26 cellular contexts compared by ENCODE assay signal in the genomic region with DNA sequence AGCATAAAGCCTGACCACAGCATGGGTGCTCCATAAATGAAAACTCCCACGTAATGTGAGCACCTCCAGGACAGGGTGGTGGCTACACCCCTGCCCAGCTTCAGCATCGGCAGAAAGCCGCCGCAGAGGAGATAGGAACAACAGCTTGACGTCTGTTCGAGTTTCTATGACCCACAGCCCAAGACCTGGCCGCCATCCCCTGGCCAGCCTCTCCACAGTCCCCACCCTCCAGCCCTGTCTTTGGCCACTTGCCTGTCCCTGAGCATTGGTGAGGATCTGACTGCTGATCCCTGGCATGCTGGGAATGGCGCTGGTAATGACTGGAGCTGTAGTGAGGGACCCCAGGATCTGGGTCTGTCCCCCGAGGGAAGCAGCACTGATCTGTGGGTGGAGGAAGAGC.
"Had no signal": no experiment of that assay in that cellular context is flagged by ENCODE, and none has a peak within 500 bp of the region (broad histone marks: within the 10 kb centered on the region; RNA-seq: fewer than 3 reads in every experiment).

No MANE protein-coding gene starts in this region.

- H3K27me3 Mint-ChIP-seq: naive thymus-derived CD4-positive, alpha-beta T cell; progenitor cell of endocrine pancreas; stimulated activated memory B cell treated with anti-CD40 and anti-IgM and Interleukin-4, amounts not matched to agents 10 μg/mL and 1 μg/mL and 100 μg/mL, for 72 hours; type B pancreatic cell had no signal

- H3K4me1 ChIP-seq: colonic mucosa, esophagus muscularis mucosa, foreskin keratinocyte, gastroesophageal sphincter, pancreas, spleen, testis, tibial artery had no signal

- ATAC-seq: foreskin keratinocyte; left lobe of liver; naive thymus-derived CD4-positive, alpha-beta T cell; pancreas; stimulated activated memory B cell treated with anti-CD40 and anti-IgM and Interleukin-4, amounts not matched to agents 10 μg/mL and 1 μg/mL and 100 μg/mL, for 72 hours; stimulated activated naive CD8-positive, alpha-beta T cell treated with anti-CD3 and anti-CD28 coated beads, Interleukin-15, Interleukin-2, amounts not matched to agents 100 U/mL and 50 U/mL, for 24 hours had no signal

- H3K9me3 Mint-ChIP-seq: dendritic cell treated with granulocyte-macrophage colony-stimulating factor and Interleukin-4, amounts not matched to agents 40 ng/mL and 50 ng/mL, for 4 days; nephron; stimulated activated memory B cell treated with anti-CD40 and anti-IgM and Interleukin-4, amounts not matched to agents 10 μg/mL and 1 μg/mL and 100 μg/mL, for 72 hours; type B pancreatic cell had no signal

- DNase-seq: colonic mucosa; effector CD8-positive, alpha-beta T cell; endodermal cell; foreskin keratinocyte; heart right ventricle; hypothalamus; mesenchymal stem cell; midbrain; naive thymus-derived CD4-positive, alpha-beta T cell; pancreas; spleen; stimulated activated CD4-positive, alpha-beta T cell treated with anti-CD3 and anti-CD28 coated beads, Interleukin-4, amount 100 ng/mL, for 4 hours; stimulated activated naive CD8-positive, alpha-beta T cell treated with anti-CD3 and anti-CD28 coated beads, Interleukin-15, Interleukin-2, amounts not matched to agents 100 U/mL and 50 U/mL, for 24 hours; substantia nigra; testis; tibial artery had no signal

- H3K27ac Mint-ChIP-seq: dendritic cell treated with granulocyte-macrophage colony-stimulating factor and Interleukin-4, amounts not matched to agents 40 ng/mL and 50 ng/mL, for 4 days; endodermal cell; nephron; progenitor cell of endocrine pancreas; stimulated activated memory B cell treated with anti-CD40 and anti-IgM and Interleukin-4, amounts not matched to agents 10 μg/mL and 1 μg/mL and 100 μg/mL, for 72 hours; type B pancreatic cell had no signal

- H3K36me3 ChIP-seq: colonic mucosa, neutrophil, pancreas had no signal

- H3K4me3 ChIP-seq: colonic mucosa, esophagus muscularis mucosa, gastroesophageal sphincter, heart right ventricle, pancreas, skin epidermis, spleen, testis, tibial artery had no signal

- H3K4me1 Mint-ChIP-seq: endodermal cell; nephron; stimulated activated memory B cell treated with anti-CD40 and anti-IgM and Interleukin-4, amounts not matched to agents 10 μg/mL and 1 μg/mL and 100 μg/mL, for 72 hours had no signal

- H3K27me3 ChIP-seq: colonic mucosa, esophagus muscularis mucosa, foreskin keratinocyte, gastroesophageal sphincter, heart right ventricle, neutrophil, pancreas, spleen, testis, tibial artery had no signal

- H3K36me3 Mint-ChIP-seq: type B pancreatic cell had no signal

- H3K4me3 Mint-ChIP-seq: dendritic cell treated with granulocyte-macrophage colony-stimulating factor and Interleukin-4, amounts not matched to agents 40 ng/mL and 50 ng/mL, for 4 days; endodermal cell; naive thymus-derived CD4-positive, alpha-beta T cell; nephron; stimulated activated memory B cell treated with anti-CD40 and anti-IgM and Interleukin-4, amounts not matched to agents 10 μg/mL and 1 μg/mL and 100 μg/mL, for 72 hours; type B pancreatic cell had no signal

- H3K27ac ChIP-seq: colonic mucosa, esophagus muscularis mucosa, foreskin keratinocyte, gastroesophageal sphincter, heart right ventricle, neutrophil, pancreas, skin epidermis, spleen, testis, tibial artery had no signal

- H3K9me3 ChIP-seq: colonic mucosa, esophagus muscularis mucosa, gastroesophageal sphincter, heart right ventricle, neutrophil, pancreas, spleen, testis, tibial artery had no signal
